33 cellular contexts compared by ENCODE assay signal in the genomic region with DNA sequence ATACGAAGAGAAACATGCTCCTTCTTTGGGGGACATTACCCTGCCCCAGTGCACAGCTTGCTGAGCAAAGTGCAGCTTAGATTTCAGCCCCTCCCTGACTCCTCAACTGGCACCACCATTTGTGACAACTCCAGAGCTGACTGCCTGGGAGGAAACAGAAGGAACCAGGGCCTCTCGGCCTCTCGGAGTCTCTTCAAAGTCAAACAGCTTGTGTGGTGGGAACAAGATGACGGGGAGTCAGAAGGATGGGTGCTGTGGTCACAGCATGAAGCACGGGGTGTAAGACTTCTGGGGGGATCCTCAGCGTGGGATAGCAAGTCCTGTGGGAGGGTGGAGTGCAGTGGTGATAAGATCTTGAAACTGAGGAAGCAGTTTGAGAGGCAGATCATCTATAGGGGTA.
"Had no signal": no experiment of that assay in that cellular context is flagged by ENCODE, and none has a peak within 500 bp of the region (broad histone marks: within the 10 kb centered on the region; RNA-seq: fewer than 3 reads in every experiment).

No MANE protein-coding gene starts in this region.

- H3K9ac ChIP-seq: SK-N-SH had no signal

- ATAC-seq: activated CD4-positive, alpha-beta T cell treated with anti-CD3 and anti-CD28 coated beads for 36 hours; activated CD4-positive, CD25-positive, alpha-beta regulatory T cell treated with anti-CD3 and anti-CD28 coated beads, Interleukin-2, amount 50 U/mL, for 24 hours; body of pancreas; PC-3; T-cell; WTC11 had no signal

- H3K4me1 ChIP-seq: Peyer's patch had no signal

- H3K4me3 Mint-ChIP-seq: activated CD4-positive, alpha-beta memory T cell treated with anti-CD3 and anti-CD28 coated beads for 36 hours; activated CD4-positive, alpha-beta T cell treated with anti-CD3 and anti-CD28 coated beads for 36 hours; activated naive CD4-positive, alpha-beta T cell treated with anti-CD3 and anti-CD28 coated beads, Interleukin-2, amount 50 U/mL, for 24 hours; activated naive CD8-positive, alpha-beta T cell treated with anti-CD3 and anti-CD28 coated beads, Interleukin-2, amount 10 ng/mL, durations not matched to agents 7 days and 5 days; T-cell; T-helper 2 cell treated with Interferon-gamma antibody and Interleukin-4, amounts not matched to agents 5 μg/mL and 100 μg/mL, for 36 hours; WTC11 had no signal

- H3K36me3 Mint-ChIP-seq: activated CD4-positive, alpha-beta memory T cell treated with anti-CD3 and anti-CD28 coated beads for 36 hours; activated naive CD4-positive, alpha-beta T cell treated with anti-CD3 and anti-CD28 coated beads, Interleukin-2, amount 50 U/mL, for 24 hours; T-cell had no signal

- H3K36me3 ChIP-seq: breast epithelium, MG63, Peyer's patch, SJSA1 had no signal

- H3K27me3 ChIP-seq: body of pancreas, breast epithelium, MG63, Peyer's patch, SJSA1 had no signal

- H3K9me3 ChIP-seq: body of pancreas, breast epithelium, MG63, Peyer's patch, SJSA1, SK-N-SH had no signal

- H3K27ac ChIP-seq: body of pancreas, breast epithelium, Peyer's patch, SJSA1 had no signal

- H3K4me2 ChIP-seq: SK-N-SH had no signal

- FAIRE-seq: astrocyte, TTC549 had no signal

- H3K4me3 ChIP-seq: body of pancreas, breast epithelium, MG63, Peyer's patch, SJSA1 had no signal

- DNase-seq: activated CD4-positive, alpha-beta memory T cell treated with anti-CD3 and anti-CD28 coated beads for 36 hours; activated CD4-positive, alpha-beta T cell treated with anti-CD3 and anti-CD28 coated beads for 36 hours; activated CD4-positive, alpha-beta T cell treated with anti-CD3 and anti-CD28 coated beads, Interleukin-2, amount 50 U/mL, for 1 hour; activated CD8-positive, alpha-beta memory T cell treated with anti-CD3 and anti-CD28 coated beads, Interleukin-2, amount 50 U/mL, for 48 hours; activated effector memory CD4-positive, alpha-beta T cell treated with Interleukin-2 at 50 U/mL for 16 hours; activated naive CD8-positive, alpha-beta T cell treated with anti-CD3 and anti-CD28 coated beads, Interleukin-2, amount 10 ng/mL, durations not matched to agents 7 days and 5 days; activated T-cell treated with anti-CD3 and anti-CD28 coated beads, Interleukin-2, amount 50 U/mL, for 48 hours; body of pancreas; Karpas-422; MG63; NCI-H1048; NCI-H1105 treated with DMSO at 0.1 percent for 48 hours; NCI-H1436; NCI-H1694; NCI-H2029 treated with DMSO at 0.1 percent for 48 hours; NCI-H2107; NCI-H2171; NCI-H748 treated with DMSO at 0.1 percent for 48 hours; NK-92 treated with Interleukin-12 subunit alpha and Interleukin-12 subunit beta, amount 100 ng/mL, for 24 hours; PC-3; Peyer's patch; RPMI8226; SHP77 treated with DMSO at 0.1 percent for 48 hours; SK-N-SH; T-cell had no signal

- H3K4me1 Mint-ChIP-seq: WTC11 had no signal

- H3K27me3 Mint-ChIP-seq: activated naive CD4-positive, alpha-beta T cell treated with anti-CD3 and anti-CD28 coated beads, Interleukin-2, amount 50 U/mL, for 24 hours had no signal

- H3K27ac Mint-ChIP-seq: activated CD4-positive, alpha-beta memory T cell treated with anti-CD3 and anti-CD28 coated beads for 36 hours; activated CD4-positive, alpha-beta T cell treated with anti-CD3 and anti-CD28 coated beads for 36 hours; activated naive CD4-positive, alpha-beta T cell treated with anti-CD3 and anti-CD28 coated beads, Interleukin-2, amount 50 U/mL, for 24 hours; activated naive CD8-positive, alpha-beta T cell treated with anti-CD3 and anti-CD28 coated beads, Interleukin-2, amount 10 ng/mL, durations not matched to agents 7 days and 5 days; T-cell; T-helper 2 cell treated with Interferon-gamma antibody and Interleukin-4, amounts not matched to agents 5 μg/mL and 100 μg/mL, for 36 hours; WTC11 had no signal
